Comparison of ENCODE assay signal across 12 cellular contexts in genomic region chr2:61145990-61146389, GRCh38. TPM values are rescaled to one million over a fixed set of nuclear protein-coding genes. Genes with fewer than 3 reads are reported as not detected.
DNase-seq lines count a peak whose midpoint lies in the region; ATAC-seq, FAIRE-seq and TF ChIP-seq lines count a peak whose summit lies in the region.
"Had no signal": no experiment of that assay in that cellular context is flagged by ENCODE, and none has a peak within 500 bp of the region (broad histone marks: within the 10 kb centered on the region; RNA-seq: fewer than 3 reads in every experiment).

No MANE protein-coding gene starts in this region.

- H3K9me3 ChIP-seq in left ventricle myocardium inferior (replicated peaks) (no peaks in the 10 kb centered on the region), adrenal gland (replicated peaks in 1 of 3) (no peaks in the 10 kb centered on the region), kidney (ENCODE audit: control insufficient read depth in 1 of 2, low read length in 2 of 2) (no peaks in the 10 kb centered on the region), thoracic aorta (no peaks in the 10 kb centered on the region), esophagus squamous epithelium (no peaks in the 10 kb centered on the region)

- FAIRE-seq in kidney (lab: Jason Lieb, UNC): no peak
- FAIRE-seq: endothelial cell of umbilical vein had no signal

- DNase-seq in left ventricle myocardium inferior: no peak
- DNase-seq in left ventricle myocardium superior: no peak
- no peak for DNase-seq in adrenal gland
- no peak for DNase-seq in kidney
- no peak for DNase-seq in thoracic aorta (ENCODE audit: low spot score)
- no peak for DNase-seq in esophagus squamous epithelium (lab: John Stamatoyannopoulos, UW)
- no peak for DNase-seq in activated effector memory CD4-positive, alpha-beta T cell treated with Interleukin-2 at 50 U/mL for 16 hours
- DNase-seq: activated naive CD4-positive, alpha-beta T cell; AML-193; GDM1 had no signal

- 97 to 100% (median 100%) methylated on average over 2 of the region's 2 CpGs for WGBS in adrenal gland, 4 donors
- 91 to 97% methylated on average over 2 of the region's 2 CpGs for WGBS in esophagus squamous epithelium, 2 donors

- H3K9ac ChIP-seq in kidney (ENCODE audit: low read length in 2 of 2): peak overlapping the region in 1 of 2 donors; percentile 14

- H3K4me3 ChIP-seq in left ventricle myocardium inferior: peak overlapping the region; percentile 72
- peak overlapping the region in 1 of 4 donors; percentile 63 for H3K4me3 ChIP-seq in adrenal gland
- H3K4me3 ChIP-seq in kidney (ENCODE audit: low read length in 2 of 2): peak overlapping the region; percentile 78 to 88
- H3K4me3 ChIP-seq in thoracic aorta: peak overlapping the region; percentile 93
- peak overlapping the region in 1 of 4 donors; percentile 65 for H3K4me3 ChIP-seq in esophagus squamous epithelium

- peak overlapping the region; percentile 87 for H3K27ac ChIP-seq in left ventricle myocardium inferior (replicated peaks)
- H3K27ac ChIP-seq in adrenal gland: peak overlapping the region in 3 of 5 donors; percentile 24 to 62 (median 53)
- H3K27ac ChIP-seq in kidney (ENCODE audit: low read depth in 2 of 2, low read length in 2 of 2): no peak overlapping the region
- H3K27ac ChIP-seq in thoracic aorta: no peak overlapping the region
- no peak overlapping the region for H3K27ac ChIP-seq in esophagus squamous epithelium

- intact Hi-C loops in left ventricle myocardium inferior (cut with micrococcal nuclease): no loop called here
- intact Hi-C loops in left ventricle myocardium superior (cut with micrococcal nuclease): no loop called here
- intact Hi-C loops in adrenal gland (cut with DNase I): no loop called here
- intact Hi-C loops in kidney (cut with DNase I): no loop called here
- intact Hi-C loops in esophagus squamous epithelium (cut with DNase I): no loop called here

- ATAC-seq in left ventricle myocardium superior (no peak), thoracic aorta (ENCODE audit: insufficient number of reproducible peaks, low FRiP score, low read depth) (no peak), GM21390 (IDR thresholded peaks at IDR 0.05; ENCODE audit: unreplicated experiment) (no peak)

- H3K4me1 ChIP-seq in left ventricle myocardium inferior (peaks cover 16% of the 10 kb centered on the region), adrenal gland (replicated peaks in 1 of 2) (peaks cover 0 to 8% of the 10 kb centered on the region in 2 donors), kidney (ENCODE audit: control insufficient read depth in 1 of 2, insufficient read depth in 1 of 2, low read depth in 1 of 2, low read length in 2 of 2) (peaks cover 3 to 8% of the 10 kb centered on the region in 2 donors), thoracic aorta (ENCODE audit: control insufficient read depth in 1 of 2, low read depth in 2 of 2) (peaks cover 7 to 8% of the 10 kb centered on the region in 2 donors), esophagus squamous epithelium (peaks cover 6 to 22% (median 7%) of the 10 kb centered on the region in 3 donors)

- no peak for TF ChIP-seq POLR2A in adrenal gland (IDR thresholded peaks at IDR 0.05)
- no peak for TF ChIP-seq POLR2A in esophagus squamous epithelium (IDR thresholded peaks at IDR 0.05)

- no peaks in the 10 kb centered on the region for H3K27me3 ChIP-seq in left ventricle myocardium inferior (ENCODE audit: low read depth)
- no peaks in the 10 kb centered on the region for H3K27me3 ChIP-seq in adrenal gland
- no peaks in the 10 kb centered on the region for H3K27me3 ChIP-seq in thoracic aorta (replicated peaks; ENCODE audit: insufficient read depth)
- no peaks in the 10 kb centered on the region for H3K27me3 ChIP-seq in esophagus squamous epithelium

- H3K36me3 ChIP-seq in left ventricle myocardium inferior (peaks cover 25% of the 10 kb centered on the region), adrenal gland (replicated peaks in 1 of 2) (peaks cover 0 to 12% of the 10 kb centered on the region in 2 donors), kidney (ENCODE audit: control insufficient read depth in 1 of 2, insufficient read depth in 2 of 2, low read length in 2 of 2) (peaks cover 3 to 5% of the 10 kb centered on the region in 2 donors), thoracic aorta (peaks cover 6% of the 10 kb centered on the region), esophagus squamous epithelium (peaks cover 0 to 33% (median 0%) of the 10 kb centered on the region in 3 donors)

- TF ChIP-seq CTCF in left ventricle myocardium inferior (IDR thresholded peaks at IDR 0.05; ENCODE audit: borderline replicate concordance) (no peak), adrenal gland (IDR thresholded peaks at IDR 0.05) (no peak), kidney (IDR thresholded peaks at IDR 0.05; ENCODE audit: borderline replicate concordance, extremely low read depth, insufficient read depth) (no peak), thoracic aorta (IDR thresholded peaks at IDR 0.05) (no peak), esophagus squamous epithelium (IDR thresholded peaks at IDR 0.05) (no peak)

RNA-seq across cellular contexts. Expression of gene C2orf74, which starts 16.0 kb away (rescaled TPM):
- total RNA-seq in left ventricle myocardium inferior: 33.7 TPM
- 28.0 TPM for total RNA-seq in left ventricle myocardium superior
- total RNA-seq in adrenal gland: 10 to 100 TPM in 7 of 8 donors, 1 to 10 TPM in 1; 6.3 to 38.4 (median 28.0) TPM
- polyA plus RNA-seq in adrenal gland: 10 to 100 TPM; 30.1 to 74.8 (median 46.2) TPM
- 23.6 TPM for total RNA-seq in kidney
- 47.6 TPM for polyA plus RNA-seq in kidney (ENCODE audit: insufficient read depth, low read depth, low replicate concordance)
- total RNA-seq in thoracic aorta: 10 to 100 TPM; 12.7 to 17.2 TPM
- total RNA-seq in esophagus squamous epithelium: 10 to 100 TPM in 1 of 4 donors, 1 to 10 TPM in 3; 3.2 to 15.1 (median 8.7) TPM

Comparison
In these comparisons a context has a peak if more than half of its experiments do, and no peak if none do; other contexts are left out.
1. H3K27ac ChIP-seq: peak in left ventricle myocardium inferior (single experiment) and adrenal gland (3 of 5); none in kidney (0 of 2), thoracic aorta (0 of 2) and esophagus squamous epithelium (0 of 4).